ENCODE assay signal across 1 cellular context in genomic region chr20:13800728-13801134, GRCh38.
TF ChIP-seq lines count a peak whose summit lies in the region.

No MANE protein-coding gene starts in this region.

TF ChIP-seq in HepG2, 621 proteins besides CTCF, POLR2A, EP300 and RAD21 (continued from another document and continues in another):
- TF ChIP-seq, protein P1, sequence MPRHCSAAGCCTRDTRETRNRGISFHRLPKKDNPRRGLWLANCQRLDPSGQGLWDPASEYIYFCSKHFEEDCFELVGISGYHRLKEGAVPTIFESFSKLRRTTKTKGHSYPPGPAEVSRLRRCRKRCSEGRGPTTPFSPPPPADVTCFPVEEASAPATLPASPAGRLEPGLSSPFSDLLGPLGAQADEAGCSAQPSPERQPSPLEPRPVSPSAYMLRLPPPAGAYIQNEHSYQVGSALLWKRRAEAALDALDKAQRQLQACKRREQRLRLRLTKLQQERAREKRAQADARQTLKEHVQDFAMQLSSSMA (CRISPR knock-in tag; IDR thresholded peaks at IDR 0.05): no peak
- TF ChIP-seq DDIT3 (CRISPR knock-in tag; IDR thresholded peaks at IDR 0.05) (no peak), ERF (CRISPR knock-in tag; IDR thresholded peaks at IDR 0.05) (peak; percentile 62), NCOA5 (CRISPR knock-in tag; IDR thresholded peaks at IDR 0.05) (no peak), ATF1 (CRISPR knock-in tag; IDR thresholded peaks at IDR 0.05) (no peak), ZFY (CRISPR knock-in tag; IDR thresholded peaks at IDR 0.05) (peak; percentile 21; the same call in 1 of the 2 replicates), THRA (CRISPR knock-in tag; IDR thresholded peaks at IDR 0.05; ENCODE audit: borderline replicate concordance) (peak; percentile 33; the same call in 1 of the 2 replicates), BRCA1 (CRISPR knock-in tag; IDR thresholded peaks at IDR 0.05) (no peak), SNAPC2 (CRISPR knock-in tag; IDR thresholded peaks at IDR 0.05) (no peak), REL (CRISPR knock-in tag; conservative IDR thresholded peaks at IDR 0.05) (no peak), ZKSCAN5 (CRISPR knock-in tag; IDR thresholded peaks at IDR 0.05) (peak; percentile 52; the same call in 1 of the 2 replicates), ARID5B (CRISPR knock-in tag; IDR thresholded peaks at IDR 0.05) (peak; percentile 74), CREM (IDR thresholded peaks at IDR 0.05) (no peak), CREM (CRISPR knock-in tag; IDR thresholded peaks at IDR 0.05) (no peak), BCL6 (CRISPR knock-in tag; IDR thresholded peaks at IDR 0.05) (peak; percentile 19; the same call in 1 of the 2 replicates), GABPB1 (CRISPR knock-in tag; IDR thresholded peaks at IDR 0.05) (no peak), ZNF556 (CRISPR knock-in tag; IDR thresholded peaks at IDR 0.05; ENCODE audit: borderline replicate concordance) (peak; percentile 60; the same call in 1 of the 2 replicates), TBX3 (IDR thresholded peaks at IDR 0.05; ENCODE audit: borderline replicate concordance) (peak; percentile 60; the same call in 1 of the 2 replicates), ZNF792 (CRISPR knock-in tag; IDR thresholded peaks at IDR 0.05) (peak; percentile 66; the same call in 1 of the 2 replicates), ZNF768 (CRISPR knock-in tag; IDR thresholded peaks at IDR 0.05) (0 out of 2 replicates have a peak, but pooled peaks have one; percentile 41), ZNF788 (CRISPR knock-in tag; IDR thresholded peaks at IDR 0.05; ENCODE audit: borderline replicate concordance) (peak; percentile 92), ZNF710 (CRISPR knock-in tag; IDR thresholded peaks at IDR 0.05; ENCODE audit: borderline replicate concordance) (0 out of 2 replicates have a peak, but pooled peaks have one; percentile 39), BATF2 (CRISPR knock-in tag; IDR thresholded peaks at IDR 0.05) (no peak), ZNF256 (CRISPR knock-in tag; conservative IDR thresholded peaks at IDR 0.05) (peak; percentile 82), MIER3 (CRISPR knock-in tag; IDR thresholded peaks at IDR 0.05; ENCODE audit: borderline replicate concordance) (0 out of 2 replicates have a peak, but pooled peaks have one; percentile 55), FOSL2 (CRISPR knock-in tag; IDR thresholded peaks at IDR 0.05) (peak; percentile 62), ZNF343 (CRISPR knock-in tag; IDR thresholded peaks at IDR 0.05) (peak; percentile 65; the same call in 1 of the 2 replicates), ZNF224 (CRISPR knock-in tag; IDR thresholded peaks at IDR 0.05) (no peak), KDM6A (CRISPR knock-in tag; IDR thresholded peaks at IDR 0.05; ENCODE audit: low read depth) (0 out of 2 replicates have a peak, but pooled peaks have one; percentile 20), ZMAT3 (CRISPR knock-in tag; conservative IDR thresholded peaks at IDR 0.05) (peak; percentile 65; the same call in 1 of the 2 replicates), ZNF678 (CRISPR knock-in tag; IDR thresholded peaks at IDR 0.05) (no peak), ZFP41 (CRISPR knock-in tag; IDR thresholded peaks at IDR 0.05; ENCODE audit: borderline replicate concordance) (no peak), ZBTB20 (CRISPR knock-in tag; IDR thresholded peaks at IDR 0.05; ENCODE audit: borderline replicate concordance, low read depth) (peak; percentile 79; the same call in 1 of the 2 replicates), IKZF4 (CRISPR knock-in tag; IDR thresholded peaks at IDR 0.05; ENCODE audit: borderline replicate concordance, low read depth, not compliant biosample characterization) (no peak)
- TF ChIP-seq, protein P2, sequence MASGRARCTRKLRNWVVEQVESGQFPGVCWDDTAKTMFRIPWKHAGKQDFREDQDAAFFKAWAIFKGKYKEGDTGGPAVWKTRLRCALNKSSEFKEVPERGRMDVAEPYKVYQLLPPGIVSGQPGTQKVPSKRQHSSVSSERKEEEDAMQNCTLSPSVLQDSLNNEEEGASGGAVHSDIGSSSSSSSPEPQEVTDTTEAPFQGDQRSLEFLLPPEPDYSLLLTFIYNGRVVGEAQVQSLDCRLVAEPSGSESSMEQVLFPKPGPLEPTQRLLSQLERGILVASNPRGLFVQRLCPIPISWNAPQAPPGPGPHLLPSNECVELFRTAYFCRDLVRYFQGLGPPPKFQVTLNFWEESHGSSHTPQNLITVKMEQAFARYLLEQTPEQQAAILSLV (CRISPR knock-in tag; IDR thresholded peaks at IDR 0.05; ENCODE audit: borderline replicate concordance): peak; percentile 47; the same call in 1 of the 2 replicates
- TF ChIP-seq, protein P3, sequence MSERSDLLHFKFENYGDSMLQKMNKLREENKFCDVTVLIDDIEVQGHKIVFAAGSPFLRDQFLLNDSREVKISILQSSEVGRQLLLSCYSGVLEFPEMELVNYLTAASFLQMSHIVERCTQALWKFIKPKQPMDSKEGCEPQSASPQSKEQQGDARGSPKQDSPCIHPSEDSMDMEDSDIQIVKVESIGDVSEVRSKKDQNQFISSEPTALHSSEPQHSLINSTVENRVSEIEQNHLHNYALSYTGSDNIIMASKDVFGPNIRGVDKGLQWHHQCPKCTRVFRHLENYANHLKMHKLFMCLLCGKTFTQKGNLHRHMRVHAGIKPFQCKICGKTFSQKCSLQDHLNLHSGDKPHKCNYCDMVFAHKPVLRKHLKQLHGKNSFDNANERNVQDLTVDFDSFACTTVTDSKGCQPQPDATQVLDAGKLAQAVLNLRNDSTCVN (CRISPR knock-in tag; IDR thresholded peaks at IDR 0.05; ENCODE audit: borderline replicate concordance): peak; percentile 77
- TF ChIP-seq, protein P4, sequence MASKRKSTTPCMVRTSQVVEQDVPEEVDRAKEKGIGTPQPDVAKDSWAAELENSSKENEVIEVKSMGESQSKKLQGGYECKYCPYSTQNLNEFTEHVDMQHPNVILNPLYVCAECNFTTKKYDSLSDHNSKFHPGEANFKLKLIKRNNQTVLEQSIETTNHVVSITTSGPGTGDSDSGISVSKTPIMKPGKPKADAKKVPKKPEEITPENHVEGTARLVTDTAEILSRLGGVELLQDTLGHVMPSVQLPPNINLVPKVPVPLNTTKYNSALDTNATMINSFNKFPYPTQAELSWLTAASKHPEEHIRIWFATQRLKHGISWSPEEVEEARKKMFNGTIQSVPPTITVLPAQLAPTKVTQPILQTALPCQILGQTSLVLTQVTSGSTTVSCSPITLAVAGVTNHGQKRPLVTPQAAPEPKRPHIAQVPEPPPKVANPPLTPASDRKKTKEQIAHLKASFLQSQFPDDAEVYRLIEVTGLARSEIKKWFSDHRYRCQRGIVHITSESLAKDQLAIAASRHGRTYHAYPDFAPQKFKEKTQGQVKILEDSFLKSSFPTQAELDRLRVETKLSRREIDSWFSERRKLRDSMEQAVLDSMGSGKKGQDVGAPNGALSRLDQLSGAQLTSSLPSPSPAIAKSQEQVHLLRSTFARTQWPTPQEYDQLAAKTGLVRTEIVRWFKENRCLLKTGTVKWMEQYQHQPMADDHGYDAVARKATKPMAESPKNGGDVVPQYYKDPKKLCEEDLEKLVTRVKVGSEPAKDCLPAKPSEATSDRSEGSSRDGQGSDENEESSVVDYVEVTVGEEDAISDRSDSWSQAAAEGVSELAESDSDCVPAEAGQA (IDR thresholded peaks at IDR 0.05; ENCODE audit: low read depth): no peak
- TF ChIP-seq, protein P4 (CRISPR knock-in tag; IDR thresholded peaks at IDR 0.05; ENCODE audit: borderline replicate concordance): no peak
- TF ChIP-seq, protein P5, sequence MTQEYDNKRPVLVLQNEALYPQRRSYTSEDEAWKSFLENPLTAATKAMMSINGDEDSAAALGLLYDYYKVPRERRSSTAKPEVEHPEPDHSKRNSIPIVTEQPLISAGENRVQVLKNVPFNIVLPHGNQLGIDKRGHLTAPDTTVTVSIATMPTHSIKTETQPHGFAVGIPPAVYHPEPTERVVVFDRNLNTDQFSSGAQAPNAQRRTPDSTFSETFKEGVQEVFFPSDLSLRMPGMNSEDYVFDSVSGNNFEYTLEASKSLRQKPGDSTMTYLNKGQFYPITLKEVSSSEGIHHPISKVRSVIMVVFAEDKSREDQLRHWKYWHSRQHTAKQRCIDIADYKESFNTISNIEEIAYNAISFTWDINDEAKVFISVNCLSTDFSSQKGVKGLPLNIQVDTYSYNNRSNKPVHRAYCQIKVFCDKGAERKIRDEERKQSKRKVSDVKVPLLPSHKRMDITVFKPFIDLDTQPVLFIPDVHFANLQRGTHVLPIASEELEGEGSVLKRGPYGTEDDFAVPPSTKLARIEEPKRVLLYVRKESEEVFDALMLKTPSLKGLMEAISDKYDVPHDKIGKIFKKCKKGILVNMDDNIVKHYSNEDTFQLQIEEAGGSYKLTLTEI (CRISPR knock-in tag; conservative IDR thresholded peaks at IDR 0.05): no peak
- TF ChIP-seq, protein P6, sequence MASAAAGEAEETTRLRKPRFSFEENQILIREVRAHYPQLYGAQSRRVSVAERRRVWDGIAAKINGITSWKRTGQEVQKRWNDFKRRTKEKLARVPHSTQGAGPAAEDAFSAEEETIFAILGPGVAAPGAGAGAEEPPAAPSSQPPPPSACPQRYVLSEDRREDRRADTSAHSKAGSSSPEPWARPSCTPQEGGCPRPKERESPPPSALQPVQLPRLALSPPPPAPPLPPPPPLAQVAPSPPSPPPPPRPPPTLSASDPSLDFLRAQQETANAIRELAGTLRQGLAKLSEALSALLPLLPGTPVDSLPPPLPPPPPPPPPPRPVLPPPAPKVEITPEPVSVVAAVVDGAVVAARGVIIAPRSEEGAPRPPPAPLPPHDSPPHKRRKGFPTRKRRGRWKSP (CRISPR knock-in tag; IDR thresholded peaks at IDR 0.05): no peak
